Comparison of ENCODE assay signal across 8 cellular contexts in genomic region chr17:55089955-55090573, GRCh38.
DNase-seq lines count a peak whose midpoint lies in the region; ATAC-seq and TF ChIP-seq lines count a peak whose summit lies in the region.

No MANE protein-coding gene starts in this region.

- H3K9me2 ChIP-seq in MM.1S (replicated peaks; ENCODE audit: insufficient read depth, low read length) = no peaks in the 10 kb centered on the region

- no peak overlapping the region for H3K23ac ChIP-seq in H9 (ENCODE audit: insufficient read length, low read depth, low read length)

- H3K14ac ChIP-seq in H9 (ENCODE audit: insufficient read depth, low read length) = no peak overlapping the region

- no peak overlapping the region for H4K91ac ChIP-seq in H9 (ENCODE audit: insufficient read length, low read depth, low read length)

- H3K27me3 ChIP-seq in H9 (ENCODE audit: insufficient read depth, low read length) = no peaks in the 10 kb centered on the region
- H3K27me3 ChIP-seq in neural progenitor cell = no peaks in the 10 kb centered on the region
- H3K27me3 ChIP-seq in aorta (ENCODE audit: control insufficient read depth in 1 of 2, insufficient read depth in 2 of 2, low read length in 1 of 2) = no peaks in the 10 kb centered on the region
- H3K27me3 ChIP-seq in MM.1S (replicated peaks; ENCODE audit: insufficient read depth, low read length) = no peaks in the 10 kb centered on the region

- no peak overlapping the region for H3K56ac ChIP-seq in H9 (ENCODE audit: insufficient read length, low read depth, low read length)

- no peak overlapping the region for H3K9ac ChIP-seq in H9 (ENCODE audit: extremely low read depth, insufficient read length, low read length)
- H3K9ac ChIP-seq in neural progenitor cell = no peak overlapping the region
- no peak overlapping the region for H3K9ac ChIP-seq in MM.1S (ENCODE audit: low read length)

- no peak overlapping the region for H2AFZ ChIP-seq in H9 (ENCODE audit: low read length)
- no peak overlapping the region for H2AFZ ChIP-seq in neural progenitor cell (replicated peaks)
- H2AFZ ChIP-seq in MM.1S (ENCODE audit: low read length) = no peak overlapping the region

- H3F3A ChIP-seq in neural progenitor cell (ENCODE audit: low read depth) (no peaks in the 10 kb centered on the region), MM.1S (ENCODE audit: insufficient read depth, low read length) (no peaks in the 10 kb centered on the region)

- no peak overlapping the region for H3K4ac ChIP-seq in H9 (ENCODE audit: low read depth, low read length)

- H3K9me3 Mint-ChIP-seq in H9 (peaks cover 0 to 1% of the 10 kb centered on the region in 2 experiments; a peak in 1 of 5 replicates), neural progenitor cell (no peaks in the 10 kb centered on the region)

- H3K4me3 Mint-ChIP-seq in H9 = no peak overlapping the region
- H3K4me3 Mint-ChIP-seq in neural progenitor cell = no peak overlapping the region

- H2BK20ac ChIP-seq in H9 (ENCODE audit: low read depth, low read length, poor library complexity, severe bottlenecking) = no peak overlapping the region

- H3K23me2 ChIP-seq in H9 (ENCODE audit: insufficient read length, low read depth, low read length, poor library complexity, severe bottlenecking) = no peaks in the 10 kb centered on the region

- no peak overlapping the region for H3K4me3 ChIP-seq in neural progenitor cell
- no peak overlapping the region for H3K4me3 ChIP-seq in aorta (ENCODE audit: low read length in 2 of 2)
- no peak overlapping the region for H3K4me3 ChIP-seq in MM.1S (ENCODE audit: low read length)

- no peaks in the 10 kb centered on the region for H3K79me2 ChIP-seq in H9 (ENCODE audit: insufficient read depth, low read length)
- H3K79me2 ChIP-seq in neural progenitor cell (ENCODE audit: low read depth) = no peaks in the 10 kb centered on the region
- no peaks in the 10 kb centered on the region for H3K79me2 ChIP-seq in MM.1S (ENCODE audit: low read length)

- H4K5ac ChIP-seq in H9 (ENCODE audit: insufficient read length, low read depth, low read length) = no peak overlapping the region

- no peak overlapping the region for H2AK5ac ChIP-seq in H9 (ENCODE audit: insufficient read length, low read length)

- H3K27me3 Mint-ChIP-seq in H9 (ENCODE audit: low read depth) (no peaks in the 10 kb centered on the region), neural progenitor cell (ENCODE audit: insufficient read depth, low read depth) (no peaks in the 10 kb centered on the region)

- H4K20me1 ChIP-seq in H9 (ENCODE audit: control insufficient read depth, insufficient read depth, insufficient read length) = no peaks in the 10 kb centered on the region
- H4K20me1 ChIP-seq in neural progenitor cell (ENCODE audit: low read depth) = no peaks in the 10 kb centered on the region
- no peaks in the 10 kb centered on the region for H4K20me1 ChIP-seq in MM.1S (ENCODE audit: insufficient read depth, low read length)

- intact Hi-C loops in aorta (cut with DNase I) = no loop called here

- H3K4me2 ChIP-seq in H9 (ENCODE audit: insufficient read depth, insufficient read length, low read length) (no peak overlapping the region), neural progenitor cell (no peak overlapping the region), MM.1S (ENCODE audit: low read depth, low read length) (no peak overlapping the region)

- H3K4me1 Mint-ChIP-seq in H9 (peaks cover 7 to 8% of the 10 kb centered on the region in 2 experiments), neural progenitor cell (peaks cover 9% of the 10 kb centered on the region)

- ATAC-seq in GM18520 (IDR thresholded peaks at IDR 0.05; ENCODE audit: unreplicated experiment) (peak; percentile 99), aorta (ENCODE audit: low FRiP score) (no peak)

- H3K18ac ChIP-seq in H9 (ENCODE audit: insufficient read length, low read depth, low read length) = no peak overlapping the region

- no peak overlapping the region for H2BK5ac ChIP-seq in H9 (ENCODE audit: insufficient read length, low read length)

- no peak for TF ChIP-seq CTCF in H9 (conservative IDR thresholded peaks at IDR 0.05)
- no peak for TF ChIP-seq CTCF in neural progenitor cell (IDR thresholded peaks at IDR 0.05)
- no peak for TF ChIP-seq CTCF in MM.1S (IDR thresholded peaks at IDR 0.05; ENCODE audit: low read length)

- no peaks in the 10 kb centered on the region for H3K79me1 ChIP-seq in H9 (ENCODE audit: insufficient read depth, low read depth, low read length, poor library complexity, severe bottlenecking)

- WGBS in H9 (ENCODE audit: extremely low coverage, insufficient read length, low lambda C conversion rate) = no CpG with 5 or more reads among the region's 4 CpGs
- WGBS in aorta, 2 donors = 81 to 86% methylated on average over 4 of the region's 4 CpGs

- H3K27ac Mint-ChIP-seq in H9 (peak overlapping the region; percentile 11 to 58 (median 53); a peak in 6 of 7 replicates), neural progenitor cell (peak overlapping the region; percentile 31)

- H2BK12ac ChIP-seq in H9 (ENCODE audit: insufficient read length, low read depth, low read length) = no peak overlapping the region

- H2BK120ac ChIP-seq in H9 (ENCODE audit: low read depth, low read length, poor library complexity, severe bottlenecking) = no peak overlapping the region

- H3K4me1 ChIP-seq in H9 (ENCODE audit: insufficient read depth, low read length) = no peaks in the 10 kb centered on the region; the same call in 1 of the 2 replicates
- H3K4me1 ChIP-seq in neural progenitor cell = peaks cover 9% of the 10 kb centered on the region
- no peaks in the 10 kb centered on the region for H3K4me1 ChIP-seq in aorta (ENCODE audit: control insufficient read depth in 1 of 2, insufficient read depth in 2 of 2, low read length in 2 of 2)
- H3K4me1 ChIP-seq in MM.1S (ENCODE audit: low read length) = no peaks in the 10 kb centered on the region

- H4K8ac ChIP-seq in H9 (replicated peaks; ENCODE audit: insufficient read length, low read depth, low read length) = no peak overlapping the region

- DNase-seq in H9 (no peak), NCI-H1092 treated with DMSO at 0.1 percent for 48 hours (lab: John Stamatoyannopoulos, UW) (peak; percentile 32), neural progenitor cell (ENCODE audit: low spot score) (peak; percentile 3), NCI-H226 (no peak), aorta (no peak), MM.1S (no peak)
- DNase-seq in activated effector memory CD4-positive, alpha-beta T cell treated with Interleukin-2 at 50 U/mL for 16 hours = peak; percentile 52

- H3T11ph ChIP-seq in H9 (ENCODE audit: low read length) = no peak overlapping the region

- H3K36me3 ChIP-seq in neural progenitor cell (peaks cover 6% of the 10 kb centered on the region), aorta (ENCODE audit: control insufficient read depth in 1 of 2, insufficient read depth in 2 of 2, low read length in 1 of 2) (peaks cover 0 to 2% of the 10 kb centered on the region in 2 donors), MM.1S (replicated peaks; ENCODE audit: insufficient read depth, low read length) (no peaks in the 10 kb centered on the region)

- H3K9me3 ChIP-seq in H9 (ENCODE audit: control insufficient read depth, low read depth, low read length) (no peaks in the 10 kb centered on the region), neural progenitor cell (ENCODE audit: low read depth) (no peaks in the 10 kb centered on the region), aorta (ENCODE audit: control insufficient read depth, low read length) (no peaks in the 10 kb centered on the region), MM.1S (replicated peaks; ENCODE audit: insufficient read depth, low read length) (no peaks in the 10 kb centered on the region)

- H3K36me3 Mint-ChIP-seq in H9 (ENCODE audit: insufficient read depth in 1 of 3, low read depth in 3 of 3) (peaks cover 0 to 8% (median 4%) of the 10 kb centered on the region in 3 experiments; a peak in 5 of 7 replicates), neural progenitor cell (peaks cover 17% of the 10 kb centered on the region)

- H3K27ac ChIP-seq in H9 (ENCODE audit: insufficient read length, low read depth, low read length) = no peak overlapping the region
- H3K27ac ChIP-seq in neural progenitor cell = no peak overlapping the region
- H3K27ac ChIP-seq in aorta (ENCODE audit: low read depth in 1 of 2, low read length in 2 of 2) = no peak overlapping the region
- no peak overlapping the region for H3K27ac ChIP-seq in MM.1S (ENCODE audit: low read length)

- no peak overlapping the region for H2BK15ac ChIP-seq in H9 (ENCODE audit: low read depth, low read length)

Comparison
In these comparisons a context has a peak if more than half of its experiments do, and no peak if none do; other contexts are left out.
1. DNase-seq: peak in NCI-H1092 treated with DMSO at 0.1 percent for 48 hours (single experiment), activated effector memory CD4-positive, alpha-beta T cell treated with Interleukin-2 at 50 U/mL for 16 hours (single experiment) and neural progenitor cell (single experiment); none in H9 (single experiment), NCI-H226 (single experiment), aorta (0 of 2) and MM.1S (single experiment).